In the genomic region with DNA sequence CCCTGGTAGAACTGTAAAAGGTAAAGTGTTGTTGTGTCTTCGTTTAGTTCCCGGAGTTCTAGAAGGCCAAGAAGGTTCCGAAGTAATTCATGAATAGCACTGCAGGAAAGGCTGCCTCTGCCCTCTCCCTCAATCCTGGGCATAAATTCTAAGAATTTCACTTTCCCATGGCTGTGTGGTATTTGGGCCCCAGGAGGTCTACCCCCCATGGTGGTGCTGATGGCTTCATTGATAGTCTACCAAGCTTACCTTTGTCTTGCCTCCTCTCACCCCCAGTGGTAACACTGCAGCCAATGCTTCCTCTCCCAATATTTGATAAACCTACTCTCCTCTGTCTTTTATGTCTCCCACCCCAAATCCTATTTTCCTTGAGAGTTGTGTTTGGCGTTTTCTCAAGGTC, we compare ENCODE assay signal across 19 cellular contexts. TPM values are rescaled to one million over a fixed set of nuclear protein-coding genes. Genes with fewer than 3 reads are reported as not detected.
DNase-seq lines count a peak whose midpoint lies in the region; ATAC-seq and TF ChIP-seq lines count a peak whose summit lies in the region.
"Had no signal": no experiment of that assay in that cellular context is flagged by ENCODE, and none has a peak within 500 bp of the region (broad histone marks: within the 10 kb centered on the region; RNA-seq: fewer than 3 reads in every experiment).

No MANE protein-coding gene starts in this region.

- H3K27me3 ChIP-seq in GM23338 (ENCODE audit: insufficient read depth) (no peaks in the 10 kb centered on the region), mesenchymal stem cell (ENCODE audit: control insufficient read depth in 1 of 2, insufficient read depth in 1 of 2, low read length in 2 of 2) (no peaks in the 10 kb centered on the region), upper lobe of left lung (no peaks in the 10 kb centered on the region)
- H3K27me3 ChIP-seq: BLaER1 treated with 17β-estradiol and CSF1 and Interleukin-3, amounts not matched to agents 10 nM and 100 nM; Peyer's patch had no signal

- H3K27ac Mint-ChIP-seq in GM23338: peak overlapping the region; percentile 98
- H3K27ac Mint-ChIP-seq in WTC11: peak overlapping the region; percentile 100

- CTCF ChIA-PET in WTC11 (lab: Charles Lee): no interaction called here

- H3K23ac ChIP-seq in mesenchymal stem cell (ENCODE audit: low read length in 2 of 2): no peak overlapping the region

- H3K9ac ChIP-seq in mesenchymal stem cell (ENCODE audit: low read length): no peak overlapping the region
- H3K9ac ChIP-seq: BLaER1 treated with 17β-estradiol and CSF1 and Interleukin-3, amounts not matched to agents 10 nM and 100 nM; KMS-11 had no signal

- DNase-seq in GM23338 (ENCODE audit: low spot score) (peak; percentile 94), WTC11 (ENCODE audit: low spot score) (peak; percentile 90), iPS DF 19.7 (ENCODE audit: low read depth, low spot score) (peak; percentile 86), mesenchymal stem cell (no peak), upper lobe of left lung (no peak), DMS153 (lab: John Stamatoyannopoulos, UW) (no peak), kidney tubule cell (ENCODE audit: low spot score) (no peak), NCI-H187 (lab: John Stamatoyannopoulos, UW) (no peak)
- DNase-seq: CD8-positive, alpha-beta memory T cell; DMS79 treated with DMSO at 0.1 percent for 48 hours; HCEC 1CT; NCI-H1048; NCI-H146; NCI-H524 treated with DMSO at 0.1 percent for 48 hours; Peyer's patch; Right ventricle myocardium superior had no signal

- no peaks in the 10 kb centered on the region for H3K9me3 ChIP-seq in mesenchymal stem cell (ENCODE audit: control insufficient read depth, low read length)
- no peaks in the 10 kb centered on the region for H3K9me3 ChIP-seq in upper lobe of left lung
- H3K9me3 ChIP-seq: Peyer's patch had no signal

- H4K91ac ChIP-seq in mesenchymal stem cell (ENCODE audit: low read length): no peak overlapping the region

- no peak overlapping the region for H3K14ac ChIP-seq in mesenchymal stem cell (ENCODE audit: low read length in 2 of 2)

- POLR2A ChIA-PET in WTC11 (lab: Charles Lee): no interaction called here

- peaks cover 9% of the 10 kb centered on the region for H3F3A ChIP-seq in GM23338 (replicated peaks; ENCODE audit: low read depth)

- H3K4me1 Mint-ChIP-seq in GM23338 (peaks cover 80% of the 10 kb centered on the region), WTC11 (peaks cover 94% of the 10 kb centered on the region)

- H3K36me3 ChIP-seq in GM23338 (ENCODE audit: insufficient read depth): no peaks in the 10 kb centered on the region
- peaks cover 3% of the 10 kb centered on the region in 2 experiments for H3K36me3 ChIP-seq in mesenchymal stem cell (ENCODE audit: control insufficient read depth in 1 of 2, insufficient read depth in 2 of 2, low read depth in 1 of 2, low read length in 2 of 2)
- no peaks in the 10 kb centered on the region for H3K36me3 ChIP-seq in upper lobe of left lung
- H3K36me3 ChIP-seq: BLaER1 treated with 17β-estradiol and CSF1 and Interleukin-3, amounts not matched to agents 10 nM and 100 nM; Peyer's patch had no signal

- no peak overlapping the region for H2BK5ac ChIP-seq in mesenchymal stem cell (ENCODE audit: low read depth, low read length, poor library complexity, severe bottlenecking)

- ATAC-seq in GM23338 (peak; percentile 59), WTC11 (peak; percentile 46), upper lobe of left lung (ENCODE audit: low FRiP score in 2 of 2) (no peak)
- ATAC-seq: HepG2 had no signal

- H2BK120ac ChIP-seq in mesenchymal stem cell (ENCODE audit: low read depth, low read length): no peak overlapping the region

- H3K4me2 ChIP-seq in GM23338: peak overlapping the region; percentile 62
- no peak overlapping the region for H3K4me2 ChIP-seq in mesenchymal stem cell (ENCODE audit: low read length, poor library complexity, severe bottlenecking)
- H3K4me2 ChIP-seq: BLaER1 treated with 17β-estradiol and CSF1 and Interleukin-3, amounts not matched to agents 10 nM and 100 nM; KMS-11 had no signal

- H3K4me3 Mint-ChIP-seq in GM23338 (peak overlapping the region; percentile 66), WTC11 (peak overlapping the region; percentile 54)
- H3K4me3 Mint-ChIP-seq: CD8-positive, alpha-beta memory T cell had no signal

- H3K4me3 ChIP-seq in GM23338: peak overlapping the region; percentile 29; the same call in 1 of the 2 replicates
- no peak overlapping the region for H3K4me3 ChIP-seq in mesenchymal stem cell (ENCODE audit: insufficient read depth in 1 of 2, low read depth in 1 of 2, low read length in 2 of 2)
- H3K4me3 ChIP-seq in upper lobe of left lung: no peak overlapping the region
- H3K4me3 ChIP-seq: BLaER1 treated with 17β-estradiol and CSF1 and Interleukin-3, amounts not matched to agents 10 nM and 100 nM; Peyer's patch had no signal

- H2BK12ac ChIP-seq in mesenchymal stem cell (ENCODE audit: low read length in 2 of 2): no peak overlapping the region

- peak overlapping the region; percentile 98 for H3K27ac ChIP-seq in GM23338 (ENCODE audit: low read depth)
- H3K27ac ChIP-seq in mesenchymal stem cell (ENCODE audit: low read length, poor library complexity, severe bottlenecking): peak overlapping the region; percentile 22
- no peak overlapping the region for H3K27ac ChIP-seq in upper lobe of left lung
- H3K27ac ChIP-seq: BLaER1 treated with 17β-estradiol and CSF1 and Interleukin-3, amounts not matched to agents 10 nM and 100 nM; KMS-11; Peyer's patch had no signal

- H3K79me1 ChIP-seq in mesenchymal stem cell (replicated peaks; ENCODE audit: low read length, poor library complexity, severe bottlenecking): peaks cover 2% of the 10 kb centered on the region

- peak overlapping the region; percentile 74 for H2AK5ac ChIP-seq in mesenchymal stem cell (ENCODE audit: low read length, severe bottlenecking)

- no peaks in the 10 kb centered on the region for H3K9me2 ChIP-seq in GM23338 (ENCODE audit: insufficient read depth)

- H2AFZ ChIP-seq in GM23338: no peak overlapping the region
- no peak overlapping the region for H2AFZ ChIP-seq in mesenchymal stem cell (ENCODE audit: low read depth, low read length)

- H4K8ac ChIP-seq in mesenchymal stem cell (ENCODE audit: low read length): no peak overlapping the region

- peaks cover 44% of the 10 kb centered on the region for H3K4me1 ChIP-seq in GM23338 (ENCODE audit: insufficient read depth)
- H3K4me1 ChIP-seq in mesenchymal stem cell (ENCODE audit: control insufficient read depth, insufficient read depth, low read depth, low read length): peaks cover 28% of the 10 kb centered on the region
- peaks cover 0 to 5% (median 0%) of the 10 kb centered on the region in 4 donors for H3K4me1 ChIP-seq in upper lobe of left lung
- H3K4me1 ChIP-seq: BLaER1 treated with 17β-estradiol and CSF1 and Interleukin-3, amounts not matched to agents 10 nM and 100 nM; Peyer's patch had no signal

- H3K18ac ChIP-seq in mesenchymal stem cell (ENCODE audit: low read depth in 1 of 2, low read length in 2 of 2): no peak overlapping the region

- no peak for TF ChIP-seq POLR2A in upper lobe of left lung (IDR thresholded peaks at IDR 0.05)

- 54% methylated on average over 4 of the region's 4 CpGs for WGBS in mesenchymal stem cell
- WGBS in upper lobe of left lung, 2 donors: 55 to 71% methylated on average over 4 of the region's 4 CpGs

- H3K36me3 Mint-ChIP-seq in GM23338 (ENCODE audit: low read depth): peaks cover 14% of the 10 kb centered on the region
- peaks cover 15% of the 10 kb centered on the region for H3K36me3 Mint-ChIP-seq in WTC11
- H3K36me3 Mint-ChIP-seq: CD8-positive, alpha-beta memory T cell had no signal

- H3K4ac ChIP-seq in mesenchymal stem cell (ENCODE audit: low read depth in 1 of 2, low read length in 2 of 2): no peak overlapping the region

- H4K20me1 ChIP-seq in GM23338 (replicated peaks; ENCODE audit: insufficient read depth): no peaks in the 10 kb centered on the region
- H4K20me1 ChIP-seq: BLaER1 treated with 17β-estradiol and CSF1 and Interleukin-3, amounts not matched to agents 10 nM and 100 nM had no signal

- H3K27me3 Mint-ChIP-seq in GM23338 (ENCODE audit: insufficient read depth, low read depth, poor library complexity) (peaks cover 11% of the 10 kb centered on the region), WTC11 (ENCODE audit: low read depth) (no peaks in the 10 kb centered on the region)

- TF ChIP-seq EP300 in upper lobe of left lung (IDR thresholded peaks at IDR 0.05): no peak

- no peak for TF ChIP-seq CTCF in GM23338 (conservative IDR thresholded peaks at IDR 0.05; ENCODE audit: low read depth in 2 of 2)
- no peak for TF ChIP-seq CTCF in WTC11 (IDR thresholded peaks at IDR 0.05)
- no peak for TF ChIP-seq CTCF in upper lobe of left lung (IDR thresholded peaks at IDR 0.05)

- H3K9me3 Mint-ChIP-seq in GM23338: peaks cover 2% of the 10 kb centered on the region
- peaks cover 4% of the 10 kb centered on the region for H3K9me3 Mint-ChIP-seq in WTC11

- no peak overlapping the region for H2BK15ac ChIP-seq in mesenchymal stem cell (ENCODE audit: low read depth, poor library complexity, severe bottlenecking)

- peaks cover 11% of the 10 kb centered on the region; the same call in 1 of the 2 replicates for H3K79me2 ChIP-seq in GM23338 (replicated peaks; ENCODE audit: insufficient read depth)

TF ChIP-seq in GM23338, 12 proteins besides CTCF, POLR2A, EP300 and RAD21 (continues in another document):
- peak; percentile 58 for TF ChIP-seq CREB1 (CRISPR knock-in tag; IDR thresholded peaks at IDR 0.05; ENCODE audit: low read depth)
- TF ChIP-seq ZNF114 (CRISPR knock-in tag; IDR thresholded peaks at IDR 0.05): no peak
- TF ChIP-seq NANOG (IDR thresholded peaks at IDR 0.05; ENCODE audit: borderline replicate concordance): peak; percentile 99

TF ChIP-seq in WTC11, 78 proteins besides CTCF, POLR2A, EP300 and RAD21 (continues in another document):
- TF ChIP-seq ZNF263 (CRISPR knock-in tag; IDR thresholded peaks at IDR 0.05; ENCODE audit: low read depth) (no peak), MAX (CRISPR knock-in tag; IDR thresholded peaks at IDR 0.05) (peak; percentile 41; the same call in 1 of the 2 replicates), USF2 (CRISPR knock-in tag; IDR thresholded peaks at IDR 0.05) (peak; percentile 26; the same call in 1 of the 2 replicates)

RNA-seq across cellular contexts. Expression of gene ADAMTS16, which starts 39.5 kb away (rescaled TPM):
- total RNA-seq in GM23338 (2014; rRNA removed; shearing (Covaris generic)): 14.3 and 15.4 TPM in 2 replicates
- 2.8 and 3.8 TPM in 2 replicates for polyA plus RNA-seq in GM23338 (2016; fragmentation: Nextera tagmentation; extraction: Ambion mirVana)
- total RNA-seq in WTC11 (2021): 30.1 to 34.6 TPM (median 30.7 TPM) in 3 replicates
- not detected for polyA plus RNA-seq in mesenchymal stem cell (2013, experiment 1 of 2)
- not detected for polyA plus RNA-seq in mesenchymal stem cell (2013, experiment 2 of 2)
- total RNA-seq in upper lobe of left lung: 1 to 10 TPM in 1 of 6 donors, under 1 TPM in 1, not detected in 4; 0.29 to 3.0 TPM
- total RNA-seq: CD8-positive, alpha-beta memory T cell had no signal
- polyA plus RNA-seq: CD8-positive, alpha-beta memory T cell had no signal

Comparison
In these comparisons a context has a peak if more than half of its experiments do, and no peak if none do; other contexts are left out.
1. ATAC-seq: peak in GM23338 (single experiment) and WTC11 (single experiment); none in upper lobe of left lung (0 of 2).
2. DNase-seq: peak in GM23338 (single experiment), WTC11 (single experiment) and iPS DF 19.7 (single experiment); none in mesenchymal stem cell (single experiment), upper lobe of left lung (0 of 2), DMS153 (single experiment), kidney tubule cell (single experiment) and NCI-H187 (0 of 2).
3. H3K27ac ChIP-seq: peak in GM23338 (single experiment) and mesenchymal stem cell (single experiment); none in upper lobe of left lung (0 of 4).